10 cellular contexts compared by ENCODE assay signal in the genomic region with DNA sequence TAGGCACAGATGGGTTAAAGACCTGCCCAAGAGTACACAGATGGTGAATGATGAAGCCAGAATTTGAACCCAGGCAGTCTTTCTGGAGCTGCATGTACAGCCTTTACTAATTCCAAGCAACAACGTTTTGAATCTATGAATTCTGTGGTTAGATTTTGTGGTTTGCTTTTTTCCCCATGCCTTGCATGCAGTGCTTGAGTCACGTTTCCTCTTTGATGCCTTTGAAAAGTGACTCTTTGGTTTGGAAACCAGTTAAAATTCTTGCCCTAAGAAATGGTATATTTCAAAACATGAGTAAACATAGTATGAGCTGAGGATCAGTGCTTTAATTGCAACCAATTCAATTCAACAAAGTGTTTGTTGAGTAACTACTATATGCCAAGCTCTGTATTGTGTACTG. TPM values are rescaled to one million over a fixed set of nuclear protein-coding genes. Genes with fewer than 3 reads are reported as not detected.
DNase-seq lines count a peak whose midpoint lies in the region; ATAC-seq and TF ChIP-seq lines count a peak whose summit lies in the region.
"Had no signal": no experiment of that assay in that cellular context is flagged by ENCODE, and none has a peak within 500 bp of the region (broad histone marks: within the 10 kb centered on the region; RNA-seq: fewer than 3 reads in every experiment).

No MANE protein-coding gene starts in this region.

- H3K27me3 Mint-ChIP-seq in activated CD8-positive, alpha-beta memory T cell treated with anti-CD3 and anti-CD28 coated beads, Interleukin-2, amount 10 ng/mL, durations not matched to agents 7 days and 5 days = peaks cover 9% of the 10 kb centered on the region
- H3K27me3 Mint-ChIP-seq in stimulated activated naive B cell treated with anti-CD40 and anti-IgM and Interleukin-4, amounts not matched to agents 10 μg/mL and 1 μg/mL and 100 μg/mL, for 72 hours = no peaks in the 10 kb centered on the region

- H3K27ac Mint-ChIP-seq in activated CD8-positive, alpha-beta memory T cell treated with anti-CD3 and anti-CD28 coated beads, Interleukin-2, amount 10 ng/mL, durations not matched to agents 7 days and 5 days = peak overlapping the region; percentile 3
- H3K27ac Mint-ChIP-seq in stimulated activated naive B cell treated with anti-CD40 and anti-IgM and Interleukin-4, amounts not matched to agents 10 μg/mL and 1 μg/mL and 100 μg/mL, for 72 hours = no peak overlapping the region

- peaks cover 35% of the 10 kb centered on the region for H3K4me1 Mint-ChIP-seq in activated CD8-positive, alpha-beta memory T cell treated with anti-CD3 and anti-CD28 coated beads, Interleukin-2, amount 10 ng/mL, durations not matched to agents 7 days and 5 days
- H3K4me1 Mint-ChIP-seq in stimulated activated naive B cell treated with anti-CD40 and anti-IgM and Interleukin-4, amounts not matched to agents 10 μg/mL and 1 μg/mL and 100 μg/mL, for 72 hours = peaks cover 3 to 5% of the 10 kb centered on the region in 2 donors

- no peak overlapping the region for H3K27ac ChIP-seq in brain microvascular endothelial cell

- H3K36me3 ChIP-seq in brain microvascular endothelial cell (replicated peaks) = no peaks in the 10 kb centered on the region

- CTCF ChIA-PET in activated CD8-positive, alpha-beta memory T cell treated with anti-CD3 and anti-CD28 coated beads, Interleukin-2, amount 10 ng/mL, durations not matched to agents 7 days and 5 days (lab: Charles Lee) = interaction anchor here (0.9 to 1.8 kb wide), 4 partner anchors 32 to 41 kb away, joined by 3 to 5 read pairs (median 3); no protein-coding TSS in a partner anchor

- no peak for TF ChIP-seq CTCF in brain microvascular endothelial cell (IDR thresholded peaks at IDR 0.05; ENCODE audit: low read depth, low read length, missing control alignments)

- no peak overlapping the region for H3K4me3 Mint-ChIP-seq in activated CD8-positive, alpha-beta memory T cell treated with anti-CD3 and anti-CD28 coated beads, Interleukin-2, amount 10 ng/mL, durations not matched to agents 7 days and 5 days
- H3K4me3 Mint-ChIP-seq in stimulated activated naive B cell treated with anti-CD40 and anti-IgM and Interleukin-4, amounts not matched to agents 10 μg/mL and 1 μg/mL and 100 μg/mL, for 72 hours = no peak overlapping the region

- H3K36me3 Mint-ChIP-seq in activated CD8-positive, alpha-beta memory T cell treated with anti-CD3 and anti-CD28 coated beads, Interleukin-2, amount 10 ng/mL, durations not matched to agents 7 days and 5 days = peaks cover 3% of the 10 kb centered on the region
- H3K36me3 Mint-ChIP-seq in stimulated activated naive B cell treated with anti-CD40 and anti-IgM and Interleukin-4, amounts not matched to agents 10 μg/mL and 1 μg/mL and 100 μg/mL, for 72 hours = no peaks in the 10 kb centered on the region

- no peaks in the 10 kb centered on the region for H3K9me3 Mint-ChIP-seq in activated CD8-positive, alpha-beta memory T cell treated with anti-CD3 and anti-CD28 coated beads, Interleukin-2, amount 10 ng/mL, durations not matched to agents 7 days and 5 days (ENCODE audit: low read depth)
- H3K9me3 Mint-ChIP-seq in stimulated activated naive B cell treated with anti-CD40 and anti-IgM and Interleukin-4, amounts not matched to agents 10 μg/mL and 1 μg/mL and 100 μg/mL, for 72 hours = no peaks in the 10 kb centered on the region

- no peaks in the 10 kb centered on the region for H3K27me3 ChIP-seq in brain microvascular endothelial cell (replicated peaks)

- peak; percentile 59 for DNase-seq in activated CD8-positive, alpha-beta memory T cell treated with anti-CD3 and anti-CD28 coated beads, Interleukin-2, amount 10 ng/mL, durations not matched to agents 7 days and 5 days
- DNase-seq in activated CD8-positive, alpha-beta memory T cell treated with anti-CD3 and anti-CD28 coated beads for 24 hours = no peak
- DNase-seq in SIG-M5 treated with dmso at 0.1 percent for 504 hours (lab: John Stamatoyannopoulos, UW; ENCODE audit: unreplicated experiment) (peak; percentile 96), brain microvascular endothelial cell (peak; percentile 74), nucleus accumbens (lab: John Stamatoyannopoulos, UW) (no peak)
- no peak for DNase-seq in stimulated activated naive B cell treated with anti-CD40 and anti-IgM and Interleukin-4, amounts not matched to agents 10 μg/mL and 1 μg/mL and 100 μg/mL, for 72 hours
- DNase-seq: mesendoderm, NCI-H446 had no signal

- H3K4me3 ChIP-seq in brain microvascular endothelial cell (ENCODE audit: low read depth, low read length) = no peak overlapping the region

- ATAC-seq in activated CD8-positive, alpha-beta memory T cell treated with anti-CD3 and anti-CD28 coated beads, Interleukin-2, amount 10 ng/mL, durations not matched to agents 7 days and 5 days = peak; percentile 85
- ATAC-seq in stimulated activated naive B cell treated with anti-CD40 and anti-IgM and Interleukin-4, amounts not matched to agents 10 μg/mL and 1 μg/mL and 100 μg/mL, for 72 hours (replicated peaks) = peak; percentile 84
- ATAC-seq in HG03439 (IDR thresholded peaks at IDR 0.05; ENCODE audit: unreplicated experiment) (no peak), GM19467 (IDR thresholded peaks at IDR 0.05; ENCODE audit: unreplicated experiment) (no peak)

- in situ Hi-C loops in brain microvascular endothelial cell (cut with HindIII; ENCODE audit: low pct_ligation_motif_present, low sequenced_read_pairs) = no loop called here

RNA-seq across cellular contexts. Expression of a gene that starts 48.2 kb away (rescaled TPM):
- total RNA-seq in activated CD8-positive, alpha-beta memory T cell treated with anti-CD3 and anti-CD28 coated beads, Interleukin-2, amount 10 ng/mL, durations not matched to agents 7 days and 5 days = 10 to 100 TPM; 56.4 to 57.0 TPM

Comparison
In these comparisons a context has a peak if more than half of its experiments do, and no peak if none do; other contexts are left out.
1. DNase-seq: peak in activated CD8-positive, alpha-beta memory T cell treated with anti-CD3 and anti-CD28 coated beads, Interleukin-2, amount 10 ng/mL, durations not matched to agents 7 days and 5 days (single experiment), SIG-M5 treated with dmso at 0.1 percent for 504 hours (single experiment) and brain microvascular endothelial cell (single experiment); none in activated CD8-positive, alpha-beta memory T cell treated with anti-CD3 and anti-CD28 coated beads for 24 hours (single experiment), stimulated activated naive B cell treated with anti-CD40 and anti-IgM and Interleukin-4, amounts not matched to agents 10 μg/mL and 1 μg/mL and 100 μg/mL, for 72 hours (single experiment) and nucleus accumbens (0 of 56).
2. ATAC-seq: peak in activated CD8-positive, alpha-beta memory T cell treated with anti-CD3 and anti-CD28 coated beads, Interleukin-2, amount 10 ng/mL, durations not matched to agents 7 days and 5 days (single experiment) and stimulated activated naive B cell treated with anti-CD40 and anti-IgM and Interleukin-4, amounts not matched to agents 10 μg/mL and 1 μg/mL and 100 μg/mL, for 72 hours (2 of 2); none in HG03439 (single experiment) and GM19467 (single experiment).